In the genomic region with DNA sequence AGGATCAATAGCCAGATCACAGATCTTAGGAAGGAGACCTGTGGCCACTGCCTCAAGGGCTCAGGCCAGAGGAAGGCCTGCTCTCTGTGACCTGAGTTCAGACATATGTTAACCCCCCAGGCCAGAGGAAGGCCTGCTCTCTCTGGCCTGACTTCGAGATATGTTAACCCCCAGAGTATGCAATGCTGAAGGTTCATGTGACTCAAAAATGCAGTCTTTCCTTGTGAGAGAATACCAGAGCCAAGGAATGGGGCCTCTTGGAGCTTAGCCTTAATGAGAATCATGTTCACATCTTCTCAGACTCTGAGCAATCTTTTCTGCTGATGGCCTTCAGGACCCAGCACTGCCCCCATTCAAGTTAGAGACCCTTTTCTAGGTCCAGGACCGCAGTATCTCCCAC, we compare ENCODE assay signal across 9 cellular contexts. TPM values are rescaled to one million over a fixed set of nuclear protein-coding genes. Genes with fewer than 3 reads are reported as not detected.
A peak's percentile ranks its signal among the peaks of the same experiment; 100 is the strongest.
DNase-seq lines count a peak whose midpoint lies in the region; ATAC-seq and TF ChIP-seq lines count a peak whose summit lies in the region.
"Had no signal": no experiment of that assay in that cellular context is flagged by ENCODE, and none has a peak within 500 bp of the region (broad histone marks: within the 10 kb centered on the region; RNA-seq: fewer than 3 reads in every experiment).

No MANE protein-coding gene starts in this region.

- TF ChIP-seq POLR2A in gastrocnemius medialis (IDR thresholded peaks at IDR 0.05): no peak
- TF ChIP-seq POLR2A in spleen (IDR thresholded peaks at IDR 0.05): no peak
- TF ChIP-seq POLR2A in ovary (IDR thresholded peaks at IDR 0.05): no peak

- CTCF ChIA-PET in SK-N-SH (lab: Yijun Ruan, JAX): no interaction called here

- intact Hi-C loops in gastrocnemius medialis (cut with DNase I; ENCODE audit: low total_unique reads) (loop anchor here (10.0 kb wide), 1 partner anchor 176 kb away; the partner anchor contains the start of gene RAP2A), spleen (cut with DNase I; ENCODE audit: low total_unique reads) (no loop called here), ovary (cut with DNase I) (loop anchor here in 1 of 4 donors (10.0 kb wide), 1 partner anchor 144 kb away; no protein-coding TSS in a partner anchor)

- no peak for TF ChIP-seq EP300 in SK-N-SH (IDR thresholded peaks at IDR 0.05; ENCODE audit: borderline replicate concordance in 1 of 2, low read depth in 1 of 2, low read length in 1 of 2)
- TF ChIP-seq EP300 in ovary (IDR thresholded peaks at IDR 0.05): no peak

- peaks cover 57% of the 10 kb centered on the region for H3F3A ChIP-seq in SK-N-SH (replicated peaks; ENCODE audit: insufficient read depth)

- in situ Hi-C loops in gastrocnemius medialis (cut with MboI; ENCODE audit: low sequenced_read_pairs in 4 of 4): no loop called here

- no peaks in the 10 kb centered on the region for H4K20me1 ChIP-seq in SK-N-SH (ENCODE audit: insufficient read depth)

- H2AFZ ChIP-seq in SK-N-SH (ENCODE audit: low read depth): no peak overlapping the region

- H3K4me2 ChIP-seq in SK-N-SH: peak overlapping the region; percentile 70

- TF ChIP-seq CTCF in SK-N-SH (IDR thresholded peaks at IDR 0.05): no peak
- no peak for TF ChIP-seq CTCF in gastrocnemius medialis (IDR thresholded peaks at IDR 0.05 in 4 of 5, conservative IDR thresholded peaks at IDR 0.05 in 1 of 5)
- TF ChIP-seq CTCF in spleen (IDR thresholded peaks at IDR 0.05 in 8 of 11, conservative IDR thresholded peaks at IDR 0.05 in 3 of 11): no peak
- no peak for TF ChIP-seq CTCF in ovary (IDR thresholded peaks at IDR 0.05)

- no peaks in the 10 kb centered on the region for H3K9me2 ChIP-seq in SK-N-SH

- H3K27ac ChIP-seq in SK-N-SH (ENCODE audit: low read depth in 2 of 2, low read length in 1 of 2) (peak overlapping the region; percentile 82 to 97; a peak in 3 of 4 replicates), gastrocnemius medialis (peak overlapping the region; percentile 72 to 87 (median 76)), spleen (peak overlapping the region in 2 of 8 donors; percentile 12 to 23), ovary (peak overlapping the region in 1 of 2 donors; percentile 36)

- peak overlapping the region; percentile 70 for H3K9ac ChIP-seq in SK-N-SH

- WGBS in SK-N-SH (ENCODE audit: low lambda C conversion rate): 100% methylated on average over 1 of the region's 2 CpGs
- WGBS in spleen, 5 donors: 90 to 96% (median 95%) methylated on average over 2 of the region's 2 CpGs
- WGBS in ovary, 3 donors: 81 to 84% (median 82%) methylated on average over 2 of the region's 2 CpGs

- POLR2A ChIA-PET in SK-N-SH (lab: Yijun Ruan, JAX): no interaction called here

- DNase-seq in GM03348 (ENCODE audit: low spot score) (peak; percentile 44), SK-N-SH (no peak), fibroblast of gingiva (ENCODE audit: low read depth) (peak; percentile 51), gastrocnemius medialis (no peak), spleen (no peak), ovary (no peak), DMS79 treated with DMSO at 0.1 percent for 48 hours (lab: John Stamatoyannopoulos, UW) (no peak)
- no peak for DNase-seq in stimulated activated CD4-positive, alpha-beta T cell treated with anti-CD3 and anti-CD28 coated beads, Interleukin-2, amount 100 ng/mL, for 48 hours
- DNase-seq: RPMI8226 had no signal

- no peak for ATAC-seq in gastrocnemius medialis

- H3K27me3 ChIP-seq in SK-N-SH (ENCODE audit: insufficient read depth): no peaks in the 10 kb centered on the region
- no peaks in the 10 kb centered on the region for H3K27me3 ChIP-seq in gastrocnemius medialis
- H3K27me3 ChIP-seq in spleen (replicated peaks in 1 of 7): no peaks in the 10 kb centered on the region
- H3K27me3 ChIP-seq in ovary: no peaks in the 10 kb centered on the region

- peaks cover 91% of the 10 kb centered on the region for H3K79me2 ChIP-seq in SK-N-SH (ENCODE audit: insufficient read depth)

- peaks cover 31 to 56% of the 10 kb centered on the region in 2 experiments for H3K4me1 ChIP-seq in SK-N-SH (ENCODE audit: control insufficient read depth in 1 of 2, insufficient read depth in 2 of 2, low read depth in 1 of 2, low read length in 1 of 2)
- peaks cover 89 to 95% of the 10 kb centered on the region in 2 donors for H3K4me1 ChIP-seq in gastrocnemius medialis
- H3K4me1 ChIP-seq in spleen: peaks cover 5 to 75% (median 45%) of the 10 kb centered on the region in 6 donors
- peaks cover 50% of the 10 kb centered on the region for H3K4me1 ChIP-seq in ovary (ENCODE audit: insufficient read depth)

- H3K36me3 ChIP-seq in SK-N-SH (replicated peaks in 1 of 2; ENCODE audit: control insufficient read depth in 1 of 2, insufficient read depth in 2 of 2, low read length in 1 of 2): peaks cover 5 to 32% of the 10 kb centered on the region in 2 experiments
- no peaks in the 10 kb centered on the region for H3K36me3 ChIP-seq in gastrocnemius medialis
- H3K36me3 ChIP-seq in spleen: peaks cover 0 to 12% (median 0%) of the 10 kb centered on the region in 6 donors
- no peaks in the 10 kb centered on the region for H3K36me3 ChIP-seq in ovary

- H3K9me3 ChIP-seq in SK-N-SH (no peaks in the 10 kb centered on the region), gastrocnemius medialis (no peaks in the 10 kb centered on the region), spleen (no peaks in the 10 kb centered on the region), ovary (no peaks in the 10 kb centered on the region)

- no peak overlapping the region for H3K4me3 ChIP-seq in SK-N-SH (ENCODE audit: low read depth in 2 of 2, low read length in 1 of 2)
- H3K4me3 ChIP-seq in gastrocnemius medialis: no peak overlapping the region
- no peak overlapping the region for H3K4me3 ChIP-seq in spleen
- no peak overlapping the region for H3K4me3 ChIP-seq in ovary

- no peak for TF ChIP-seq RAD21 in SK-N-SH (IDR thresholded peaks at IDR 0.05; ENCODE audit: low read length)

TF ChIP-seq in SK-N-SH, 30 proteins besides CTCF, POLR2A, EP300 and RAD21 (continues in another document):
- TF ChIP-seq ZBTB33 (IDR thresholded peaks at IDR 0.05; ENCODE audit: borderline replicate concordance, low read depth) (no peak), RFX5 (IDR thresholded peaks at IDR 0.05; ENCODE audit: low read length) (no peak), NFIC (IDR thresholded peaks at IDR 0.05; ENCODE audit: borderline replicate concordance) (no peak), CHD2 (IDR thresholded peaks at IDR 0.05; ENCODE audit: low read length, partially characterized antibody) (no peak), IRF3 (IDR thresholded peaks at IDR 0.05; ENCODE audit: low read depth, low read length) (no peak), YY1 (IDR thresholded peaks at IDR 0.05; ENCODE audit: low read depth) (no peak), REST (IDR thresholded peaks at IDR 0.05; ENCODE audit: low read depth, low read length) (no peak)

RNA-seq across cellular contexts. Expression of gene MBNL2, which starts 36.7 kb away (rescaled TPM):
- polyA plus RNA-seq in SK-N-SH (2012; rRNA removed): 24.5 and 27.9 TPM in 2 replicates
- polyA plus RNA-seq in SK-N-SH (2012; cell fraction: cytosol; rRNA removed): 38.4 and 46.6 TPM in 2 replicates
- polyA plus RNA-seq in SK-N-SH (2012; cell fraction: nucleus; rRNA removed): 21.4 and 39.6 TPM in 2 replicates
- total RNA-seq in gastrocnemius medialis: 10 to 100 TPM; 47.9 to 92.0 (median 71.3) TPM
- total RNA-seq in spleen: 10 to 100 TPM; 28.2 to 56.3 (median 40.4) TPM
- polyA plus RNA-seq in spleen: 1 to 10 TPM; 7.0 to 7.7 (median 7.4) TPM
- total RNA-seq in ovary: 100 to 1,000 TPM in 1 of 7 donors, 10 to 100 TPM in 6; 65.5 to 110 (median 97.8) TPM
- polyA plus RNA-seq in ovary: 10 to 100 TPM; 43.7 to 53.3 TPM

Comparison
In these comparisons a context has a peak if more than half of its experiments do, and no peak if none do; other contexts are left out.
1. DNase-seq: peak in GM03348 (single experiment) and fibroblast of gingiva (single experiment); none in SK-N-SH (single experiment), gastrocnemius medialis (0 of 2), spleen (single experiment), stimulated activated CD4-positive, alpha-beta T cell treated with anti-CD3 and anti-CD28 coated beads, Interleukin-2, amount 100 ng/mL, for 48 hours (0 of 2), ovary (0 of 5) and DMS79 treated with DMSO at 0.1 percent for 48 hours (single experiment).